ENCODE assay signal across 10 cellular contexts in the genomic region with DNA sequence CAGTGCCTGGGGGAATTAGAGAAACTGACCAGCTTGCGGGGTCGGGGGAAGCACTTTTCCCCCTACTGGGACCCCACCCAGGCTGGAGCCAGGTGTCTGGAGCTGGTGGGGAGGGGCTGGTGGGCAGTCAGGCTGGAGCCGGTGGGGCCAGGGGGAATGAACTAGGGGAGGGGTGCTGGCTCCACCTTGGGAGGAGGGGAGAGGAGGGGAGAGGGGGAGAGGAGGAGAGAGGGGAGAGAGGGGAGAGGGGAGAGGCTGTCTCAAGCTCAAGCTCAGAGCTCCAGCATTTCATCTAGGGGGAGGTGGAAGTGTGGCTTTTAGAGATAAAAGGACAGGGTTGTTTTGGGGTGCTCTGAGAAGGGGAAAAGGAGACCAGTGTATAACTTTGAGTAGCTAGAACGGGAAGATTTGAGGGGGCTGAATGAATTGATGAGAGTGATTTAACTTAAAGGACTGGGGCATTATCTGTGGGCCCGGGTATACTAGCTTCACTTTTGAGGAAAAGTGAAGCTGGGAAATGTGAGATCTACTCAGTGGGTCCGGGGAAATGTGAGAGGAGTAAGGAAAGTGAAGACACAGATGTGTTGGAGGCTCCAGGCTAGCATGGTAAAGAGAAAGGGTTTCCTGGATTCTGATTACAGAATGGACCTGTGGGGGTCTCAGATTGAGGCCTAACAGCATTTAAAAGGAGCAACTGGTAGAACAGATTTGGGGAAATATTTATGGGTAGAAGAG. TPM values are rescaled to one million over a fixed set of nuclear protein-coding genes. Genes with fewer than 3 reads are reported as not detected.
DNase-seq lines count a peak whose midpoint lies in the region; ATAC-seq, FAIRE-seq and TF ChIP-seq lines count a peak whose summit lies in the region.
"Had no signal": no experiment of that assay in that cellular context is flagged by ENCODE, and none has a peak within 500 bp of the region (broad histone marks: within the 10 kb centered on the region; RNA-seq: fewer than 3 reads in every experiment).

No MANE protein-coding gene starts in this region.

- intact Hi-C loops in heart right ventricle (cut with DNase I), result loop anchor here in 1 of 10 donors (5.0 kb wide), 1 partner anchor 38 kb away; no protein-coding TSS in a partner anchor
- intact Hi-C loops in Right ventricle myocardium inferior (cut with DNase I), result no loop called here
- intact Hi-C loops in uterus (cut with DNase I; ENCODE audit: low total_unique reads), result no loop called here

- no peak for ATAC-seq in heart right ventricle
- no peak for ATAC-seq in Right ventricle myocardium inferior

- DNase-seq in heart right ventricle, result no peak
- DNase-seq in Right ventricle myocardium inferior (ENCODE audit: missing footprints), result no peak
- no peak for DNase-seq in uterus
- no peak for DNase-seq in HT-29 (ENCODE audit: low spot score)
- no peak for DNase-seq in amygdala (lab: John Stamatoyannopoulos, UW)
- DNase-seq in RCC 7860 (ENCODE audit: low spot score), result no peak
- DNase-seq: Kasumi-1 had no signal

- H3K4me1 ChIP-seq in heart right ventricle, result peaks cover 20 to 89% (median 83%) of the 10 kb centered on the region in 9 donors
- no peaks in the 10 kb centered on the region for H3K4me1 ChIP-seq in endocrine pancreas (ENCODE audit: control insufficient read depth, insufficient read depth, low read length)
- peaks cover 48% of the 10 kb centered on the region for H3K4me1 ChIP-seq in muscle layer of colon (ENCODE audit: insufficient read depth, low read length)
- H3K4me1 ChIP-seq in uterus, result peaks cover 0 to 32% of the 10 kb centered on the region in 2 donors

- H3K4me3 ChIP-seq in heart right ventricle (peak overlapping the region; percentile 47 to 93 (median 79)), endocrine pancreas (ENCODE audit: control insufficient read depth, insufficient read depth, low read length) (no peak overlapping the region), muscle layer of colon (ENCODE audit: low read depth in 1 of 2, low read length in 2 of 2) (peak overlapping the region; percentile 64 to 87), uterus (peak overlapping the region; percentile 62)

- TF ChIP-seq CTCF in heart right ventricle (IDR thresholded peaks at IDR 0.05) (no peak), uterus (IDR thresholded peaks at IDR 0.05) (no peak)

- H3K9me3 ChIP-seq in heart right ventricle (no peaks in the 10 kb centered on the region), endocrine pancreas (ENCODE audit: control insufficient read depth, low read length) (no peaks in the 10 kb centered on the region), muscle layer of colon (ENCODE audit: low read length) (no peaks in the 10 kb centered on the region), uterus (no peaks in the 10 kb centered on the region)

- peak overlapping the region; percentile 81 to 99 (median 94) for H3K27ac ChIP-seq in heart right ventricle
- peak overlapping the region; percentile 82 for H3K27ac ChIP-seq in muscle layer of colon (ENCODE audit: low read depth, low read length)
- H3K27ac ChIP-seq in uterus, result peak overlapping the region; percentile 74 to 83

- FAIRE-seq in RCC 7860 (lab: Jason Lieb, UNC), result no peak

- TF ChIP-seq POLR2A in uterus (IDR thresholded peaks at IDR 0.05), result no peak

- peak overlapping the region; percentile 31 for H3K9ac ChIP-seq in endocrine pancreas (ENCODE audit: control insufficient read depth, insufficient read depth, low read length)
- H3K9ac ChIP-seq in muscle layer of colon (ENCODE audit: low read length), result peak overlapping the region; percentile 67

- WGBS in heart right ventricle, 2 donors, result 12 to 24% methylated on average over 6 of the region's 6 CpGs

- H3K27me3 ChIP-seq in heart right ventricle, result peaks cover 0 to 48% (median 0%) of the 10 kb centered on the region in 7 donors
- no peaks in the 10 kb centered on the region for H3K27me3 ChIP-seq in endocrine pancreas (ENCODE audit: control insufficient read depth, insufficient read depth, low read length)
- H3K27me3 ChIP-seq in muscle layer of colon (ENCODE audit: control insufficient read depth in 1 of 2, insufficient read depth in 2 of 2, low read length in 2 of 2), result peaks cover 0 to 3% of the 10 kb centered on the region in 2 donors
- H3K27me3 ChIP-seq in uterus, result no peaks in the 10 kb centered on the region

- H3K36me3 ChIP-seq in heart right ventricle (peaks cover 0 to 44% (median 29%) of the 10 kb centered on the region in 9 donors), endocrine pancreas (ENCODE audit: control insufficient read depth, insufficient read depth, low read length) (no peaks in the 10 kb centered on the region), muscle layer of colon (ENCODE audit: insufficient read depth, low read length) (peaks cover 27% of the 10 kb centered on the region), uterus (no peaks in the 10 kb centered on the region)

RNA-seq across cellular contexts. Expression of a gene that starts 2.8 kb away (rescaled TPM):
- total RNA-seq in heart right ventricle (10 to 100 TPM; 28.9 to 50.0 (median 35.6) TPM), Right ventricle myocardium inferior (43.9 TPM), uterus (10 to 100 TPM; 22.3 to 58.5 (median 36.5) TPM)
- polyA plus RNA-seq in heart right ventricle, result 100 to 1,000 TPM in 1 of 2 donors, 10 to 100 TPM in 1; 44.2 to 104 TPM
- total RNA-seq in HT-29 (2014; rRNA removed; shearing (Covaris generic)), result 49.8 and 62.7 TPM in 2 replicates
- total RNA-seq: OCI-LY7 had no signal

RNA-seq across cellular contexts. Expression of a gene that starts 5.2 kb away (rescaled TPM):
- total RNA-seq in heart right ventricle (10 to 100 TPM in 2 of 10 donors, 1 to 10 TPM in 8; 5.5 to 16.8 (median 7.9) TPM), Right ventricle myocardium inferior (9.3 TPM), uterus (10 to 100 TPM in 3 of 4 donors, under 1 TPM in 1; 0.26 to 24.0 (median 21.8) TPM)
- 10 to 100 TPM; 23.2 to 33.7 TPM for polyA plus RNA-seq in heart right ventricle
- total RNA-seq in HT-29 (2014; rRNA removed; shearing (Covaris generic)), result 38.8 and 47.5 TPM in 2 replicates

RNA-seq across cellular contexts. Expression of a gene that starts 9.9 kb away (rescaled TPM):
- 10 to 100 TPM; 48.2 to 70.9 (median 53.4) TPM for total RNA-seq in heart right ventricle
- polyA plus RNA-seq in heart right ventricle, result 100 to 1,000 TPM; 144 to 304 TPM
- 55.7 TPM for total RNA-seq in Right ventricle myocardium inferior
- 10 to 100 TPM; 36.1 to 94.4 (median 85.4) TPM for total RNA-seq in uterus
- total RNA-seq in HT-29 (2014; rRNA removed; shearing (Covaris generic)), result 86.2 and 100 TPM in 2 replicates

RNA-seq across cellular contexts. Expression of a gene that starts 42.7 kb away (rescaled TPM):
- total RNA-seq in heart right ventricle, result 100 to 1,000 TPM in 9 of 10 donors, 10 to 100 TPM in 1; 96.1 to 173 (median 114) TPM
- 100 to 1,000 TPM; 302 to 355 TPM for polyA plus RNA-seq in heart right ventricle
- total RNA-seq in Right ventricle myocardium inferior, result 118 TPM
- 100 to 1,000 TPM in 1 of 4 donors, 10 to 100 TPM in 2, 1 to 10 TPM in 1; 1.5 to 200 (median 62.5) TPM for total RNA-seq in uterus
- total RNA-seq in HT-29 (2014; rRNA removed; shearing (Covaris generic)), result 107 and 128 TPM in 2 replicates

RNA-seq across cellular contexts. Expression of a gene that starts 43.2 kb away (rescaled TPM):
- total RNA-seq in heart right ventricle, result under 1 TPM in 2 of 10 donors, not detected in 8; 0.10 to 0.35 TPM
- under 1 TPM; 0.04 to 0.07 TPM for polyA plus RNA-seq in heart right ventricle
- 0.16 TPM for total RNA-seq in Right ventricle myocardium inferior
- total RNA-seq in uterus, result 1 to 10 TPM in 3 of 4 donors, under 1 TPM in 1; 0.26 to 4.6 (median 2.5) TPM
- not detected in 2 replicates for total RNA-seq in HT-29 (2014; rRNA removed; shearing (Covaris generic))
